ENCODE assay signal across 8 cellular contexts in genomic region chr15:72306211-72306785, GRCh38. TPM values are rescaled to one million over a fixed set of nuclear protein-coding genes. Genes with fewer than 3 reads are reported as not detected.
DNase-seq lines count a peak whose midpoint lies in the region; ATAC-seq and TF ChIP-seq lines count a peak whose summit lies in the region.

No MANE protein-coding gene starts in this region.

- H3K4me1 ChIP-seq in iPS DF 6.9 (ENCODE audit: control insufficient read depth, insufficient read depth, low read length): no peaks in the 10 kb centered on the region

- no peaks in the 10 kb centered on the region for H3K36me3 ChIP-seq in GM06990 (ENCODE audit: control insufficient read depth, insufficient read depth, low read length)
- H3K36me3 ChIP-seq in iPS DF 6.9 (ENCODE audit: control insufficient read depth, insufficient read depth, low read length): no peaks in the 10 kb centered on the region

- no peaks in the 10 kb centered on the region for H3K36me3 Mint-ChIP-seq in activated T-helper 1 cell treated with anti-CD3 and anti-CD28 coated beads, Interleukin-12 subunit alpha, Interleukin-12 subunit beta, Interleukin-2, Interleukin-4 antibody, amounts not matched to agents 30 ng/mL and 10 ng/mL and 1 ng/mL, durations not matched to agents 14 hours and 24 hours and 36 hours (ENCODE audit: low read depth)

- H3K27me3 ChIP-seq in GM06990 (replicated peaks; ENCODE audit: control insufficient read depth, insufficient read depth, low read length) (no peaks in the 10 kb centered on the region), iPS DF 6.9 (ENCODE audit: control insufficient read depth, insufficient read depth, low read length) (no peaks in the 10 kb centered on the region)

- H3K4me3 ChIP-seq in GM06990 (replicated peaks; ENCODE audit: low read depth, low read length) (no peak overlapping the region), iPS DF 6.9 (ENCODE audit: low read length) (no peak overlapping the region)

- no peak overlapping the region for H3K27ac Mint-ChIP-seq in activated T-helper 1 cell treated with anti-CD3 and anti-CD28 coated beads, Interleukin-12 subunit alpha, Interleukin-12 subunit beta, Interleukin-2, Interleukin-4 antibody, amounts not matched to agents 30 ng/mL and 10 ng/mL and 1 ng/mL, durations not matched to agents 14 hours and 24 hours and 36 hours

- H3K4me1 Mint-ChIP-seq in activated T-helper 1 cell treated with anti-CD3 and anti-CD28 coated beads, Interleukin-12 subunit alpha, Interleukin-12 subunit beta, Interleukin-2, Interleukin-4 antibody, amounts not matched to agents 30 ng/mL and 10 ng/mL and 1 ng/mL, durations not matched to agents 14 hours and 24 hours and 36 hours (ENCODE audit: low read depth): no peaks in the 10 kb centered on the region

- intact Hi-C loops in activated T-helper 1 cell treated with anti-CD3 and anti-CD28 coated beads, Interleukin-12 subunit alpha, Interleukin-12 subunit beta, Interleukin-2, Interleukin-4 antibody, amounts not matched to agents 30 ng/mL and 10 ng/mL and 1 ng/mL, durations not matched to agents 14 hours and 24 hours and 36 hours (cut with micrococcal nuclease): no loop called here

- H3K27me3 Mint-ChIP-seq in activated T-helper 1 cell treated with anti-CD3 and anti-CD28 coated beads, Interleukin-12 subunit alpha, Interleukin-12 subunit beta, Interleukin-2, Interleukin-4 antibody, amounts not matched to agents 30 ng/mL and 10 ng/mL and 1 ng/mL, durations not matched to agents 14 hours and 24 hours and 36 hours (ENCODE audit: insufficient read depth): peaks cover 4% of the 10 kb centered on the region

- no peak overlapping the region for H3K27ac ChIP-seq in iPS DF 6.9 (ENCODE audit: low read length)

- no peaks in the 10 kb centered on the region for H3K9me3 ChIP-seq in iPS DF 6.9 (ENCODE audit: control insufficient read depth, insufficient read depth, low read length)

- TF ChIP-seq CTCF in GM06990 (IDR thresholded peaks at IDR 0.05; ENCODE audit: insufficient read depth, low read length, poor library complexity, severe bottlenecking): no peak

- DNase-seq in GM06990 (ENCODE audit: extremely low read depth, insufficient read length) (peak; percentile 9), NCI-H524 treated with DMSO at 0.1 percent for 48 hours (lab: John Stamatoyannopoulos, UW) (peak; percentile 41), iPS DF 6.9 (ENCODE audit: low read depth, low spot score) (peak; percentile 18), T1000 (lab: John Stamatoyannopoulos, UW) (no peak), hepatic stellate cell (ENCODE audit: low spot score) (no peak)
- DNase-seq in activated T-helper 1 cell treated with anti-CD3 and anti-CD28 coated beads, Interleukin-12 subunit alpha, Interleukin-12 subunit beta, Interleukin-2, Interleukin-4 antibody, amounts not matched to agents 30 ng/mL and 10 ng/mL and 1 ng/mL, durations not matched to agents 14 hours and 24 hours and 36 hours (ENCODE audit: low spot score): peak; percentile 55

- no CpG with 5 or more reads among the region's 10 CpGs for WGBS in iPS DF 6.9 (ENCODE audit: insufficient coverage, insufficient read length)

- ATAC-seq in GM21717 (IDR thresholded peaks at IDR 0.05; ENCODE audit: unreplicated experiment) (no peak), GM19463 (IDR thresholded peaks at IDR 0.05; ENCODE audit: unreplicated experiment) (no peak)

- H3K9me3 Mint-ChIP-seq in activated T-helper 1 cell treated with anti-CD3 and anti-CD28 coated beads, Interleukin-12 subunit alpha, Interleukin-12 subunit beta, Interleukin-2, Interleukin-4 antibody, amounts not matched to agents 30 ng/mL and 10 ng/mL and 1 ng/mL, durations not matched to agents 14 hours and 24 hours and 36 hours: no peaks in the 10 kb centered on the region

- no peak overlapping the region for H3K4me3 Mint-ChIP-seq in activated T-helper 1 cell treated with anti-CD3 and anti-CD28 coated beads, Interleukin-12 subunit alpha, Interleukin-12 subunit beta, Interleukin-2, Interleukin-4 antibody, amounts not matched to agents 30 ng/mL and 10 ng/mL and 1 ng/mL, durations not matched to agents 14 hours and 24 hours and 36 hours

RNA-seq across cellular contexts. Expression of gene CELF6, which starts 13.7 kb away (rescaled TPM):
- total RNA-seq in activated T-helper 1 cell treated with anti-CD3 and anti-CD28 coated beads, Interleukin-12 subunit alpha, Interleukin-12 subunit beta, Interleukin-2, Interleukin-4 antibody, amounts not matched to agents 30 ng/mL and 10 ng/mL and 1 ng/mL, durations not matched to agents 14 hours and 24 hours and 36 hours: 0.26 and 0.27 TPM in 2 replicates

RNA-seq across cellular contexts. Expression of gene PARP6, which starts 33.9 kb away (rescaled TPM):
- 79.3 and 87.1 TPM in 2 replicates for total RNA-seq in activated T-helper 1 cell treated with anti-CD3 and anti-CD28 coated beads, Interleukin-12 subunit alpha, Interleukin-12 subunit beta, Interleukin-2, Interleukin-4 antibody, amounts not matched to agents 30 ng/mL and 10 ng/mL and 1 ng/mL, durations not matched to agents 14 hours and 24 hours and 36 hours

Comparison
In these comparisons a context has a peak if more than half of its experiments do, and no peak if none do; other contexts are left out.
1. DNase-seq: peak in GM06990 (single experiment), NCI-H524 treated with DMSO at 0.1 percent for 48 hours (single experiment), activated T-helper 1 cell treated with anti-CD3 and anti-CD28 coated beads, Interleukin-12 subunit alpha, Interleukin-12 subunit beta, Interleukin-2, Interleukin-4 antibody, amounts not matched to agents 30 ng/mL and 10 ng/mL and 1 ng/mL, durations not matched to agents 14 hours and 24 hours and 36 hours (single experiment) and iPS DF 6.9 (single experiment); none in T1000 (single experiment) and hepatic stellate cell (single experiment).